ENCODE assay signal across 8 cellular contexts in the genomic region with DNA sequence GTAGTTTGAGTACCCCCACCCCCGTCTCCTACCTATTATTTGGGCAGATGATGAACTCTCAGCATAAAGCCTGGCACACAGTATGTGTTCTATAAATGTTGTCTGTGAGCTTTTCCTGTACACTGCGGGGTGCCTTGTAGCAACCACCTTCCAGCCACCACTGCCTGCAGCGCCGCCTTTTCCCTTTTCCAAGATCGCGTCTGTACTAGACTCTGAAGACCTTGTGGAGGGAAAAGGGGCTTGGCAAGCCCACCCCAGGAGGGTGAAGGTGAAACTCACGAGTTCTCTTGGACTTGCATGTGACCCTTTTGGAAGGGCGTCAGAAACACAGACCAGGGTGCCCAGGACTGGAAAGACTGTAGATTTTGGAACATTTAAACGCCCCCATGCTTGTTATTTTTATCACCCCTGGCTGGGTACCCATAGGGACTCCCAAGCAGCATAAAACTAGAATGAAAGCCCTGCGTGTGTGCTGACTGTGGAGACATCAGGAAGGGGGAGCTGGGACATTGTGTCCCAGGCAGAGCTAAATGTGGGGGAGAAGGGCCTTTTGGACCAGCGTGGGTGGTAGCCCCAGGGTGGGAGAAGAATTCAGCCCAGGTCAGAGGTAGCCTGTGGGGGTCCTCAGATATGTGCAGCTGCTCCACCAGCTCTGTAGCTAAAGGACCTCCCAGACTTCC. TPM values are rescaled to one million over a fixed set of nuclear protein-coding genes. Genes with fewer than 3 reads are reported as not detected.
DNase-seq lines count a peak whose midpoint lies in the region; ATAC-seq, FAIRE-seq and TF ChIP-seq lines count a peak whose summit lies in the region.

No MANE protein-coding gene starts in this region.

- peak overlapping the region; percentile 100 for H3K27ac Mint-ChIP-seq in activated CD4-positive, alpha-beta T cell treated with anti-CD3 and anti-CD28 coated beads, Interleukin-2, amount 10 ng/mL, durations not matched to agents 7 days and 5 days

- H3K9ac ChIP-seq in K562 (ENCODE audit: insufficient read depth in 1 of 2, low read depth in 2 of 2, low read length in 2 of 2) (peak overlapping the region; percentile 53 to 89), HepG2 (ENCODE audit: insufficient read depth, low read depth, low read length) (peak overlapping the region; percentile 52)

- intact Hi-C loops in K562 (cut with micrococcal nuclease) (loop anchor here (10.0 kb wide), 1 partner anchor 297 kb away; a partner anchor contains a TSS), HepG2 (cut with micrococcal nuclease; ENCODE audit: unreplicated experiment) (no loop called here)

- H3K4me1 Mint-ChIP-seq in activated CD4-positive, alpha-beta T cell treated with anti-CD3 and anti-CD28 coated beads, Interleukin-2, amount 10 ng/mL, durations not matched to agents 7 days and 5 days, result peaks cover 57% of the 10 kb centered on the region

- ATAC-seq in K562 (peak; percentile 3; the same call in 2 of the 3 replicates), HepG2 (0 out of 3 replicates have a peak, but pooled peaks have one; percentile 4), GM19397 (IDR thresholded peaks at IDR 0.05; ENCODE audit: unreplicated experiment) (no peak)

- no peak for DNase-seq in activated CD4-positive, alpha-beta T cell treated with anti-CD3 and anti-CD28 coated beads, Interleukin-2, amount 10 ng/mL, durations not matched to agents 7 days and 5 days
- no peak for DNase-seq in activated CD4-positive, alpha-beta T cell treated with anti-CD3 and anti-CD28 coated beads, Interleukin-2, amount 50 U/mL, for 48 hours
- DNase-seq in K562 (ENCODE audit: extremely low read depth in 1 of 4, low spot score in 3 of 4), result peak in 1 of 4 experiments; percentile 46
- no peak for DNase-seq in HepG2 (ENCODE audit: low spot score)
- DNase-seq in tibial nerve (ENCODE audit: low spot score in 2 of 2), result no peak
- no peak for DNase-seq in HPDE6-E6E7 (ENCODE audit: extremely low spot score)
- no peak for DNase-seq in COLO668 (lab: John Stamatoyannopoulos, UW; ENCODE audit: unreplicated experiment)

- 61% methylated on average over 11 of the region's 11 CpGs for WGBS in K562 (ENCODE audit: insufficient coverage, low coverage, missing lambda C conversion rate)
- WGBS in HepG2 (ENCODE audit: low lambda C conversion rate), result 91% methylated on average over 11 of the region's 11 CpGs
- WGBS in tibial nerve, 2 donors, result 48 to 51% methylated on average over 11 of the region's 11 CpGs

- no peaks in the 10 kb centered on the region for H3K79me2 ChIP-seq in K562 (ENCODE audit: control insufficient read depth, insufficient read depth, low read length)
- no peaks in the 10 kb centered on the region for H3K79me2 ChIP-seq in HepG2 (ENCODE audit: insufficient read depth, low read length)

- H3K27me3 ChIP-seq in K562 (ENCODE audit: control insufficient read depth in 2 of 2, insufficient read depth in 2 of 2, low read length in 2 of 2), result no peaks in the 10 kb centered on the region
- no peaks in the 10 kb centered on the region for H3K27me3 ChIP-seq in HepG2 (ENCODE audit: control insufficient read depth in 1 of 2, insufficient read depth in 2 of 2, low read length in 2 of 2)
- H3K27me3 ChIP-seq in tibial nerve, result no peaks in the 10 kb centered on the region

- BruUV-seq in K562 (replicated peaks; lab: Mats Ljungman, UMichigan), result no TSS peak
- no TSS peak for BruUV-seq in HepG2 (replicated peaks; lab: Mats Ljungman, UMichigan)

- CTCF ChIA-PET in activated CD4-positive, alpha-beta T cell treated with anti-CD3 and anti-CD28 coated beads, Interleukin-2, amount 10 ng/mL, durations not matched to agents 7 days and 5 days (lab: Charles Lee), result interaction anchor here (1.4 kb wide), 1 partner anchor 10 kb away, joined by 7 read pairs; no protein-coding TSS in a partner anchor
- CTCF ChIA-PET in K562 (lab: Yijun Ruan, JAX; ENCODE audit: low intra/inter-chr PET ratio) (no interaction called here), HepG2 (lab: Yijun Ruan, JAX; ENCODE audit: low intra/inter-chr PET ratio, low total read pairs) (no interaction called here)

- TF ChIP-seq POLR2A in K562 (conservative IDR thresholded peaks at IDR 0.05) (0 out of 2 replicates have a peak, but pooled peaks have one; percentile 2), HepG2 (IDR thresholded peaks at IDR 0.05; ENCODE audit: insufficient read depth in 1 of 2, low read depth in 2 of 2, low read length in 2 of 2) (no peak), tibial nerve (IDR thresholded peaks at IDR 0.05) (no peak)

- TF ChIP-seq CTCF in K562 (IDR thresholded peaks at IDR 0.05 in 2 of 3, conservative IDR thresholded peaks at IDR 0.05 in 1 of 3; ENCODE audit: insufficient read depth in 2 of 3, low read depth in 1 of 3, low read length in 3 of 3), result no peak
- TF ChIP-seq CTCF in HepG2 (CRISPR knock-in tag; IDR thresholded peaks at IDR 0.05), result no peak
- no peak for TF ChIP-seq CTCF in tibial nerve (IDR thresholded peaks at IDR 0.05)

- peak overlapping the region; percentile 82 for H3K4me3 Mint-ChIP-seq in activated CD4-positive, alpha-beta T cell treated with anti-CD3 and anti-CD28 coated beads, Interleukin-2, amount 10 ng/mL, durations not matched to agents 7 days and 5 days

- no peaks in the 10 kb centered on the region for H3K9me3 Mint-ChIP-seq in activated CD4-positive, alpha-beta T cell treated with anti-CD3 and anti-CD28 coated beads, Interleukin-2, amount 10 ng/mL, durations not matched to agents 7 days and 5 days

- peak overlapping the region; percentile 86 for H3K4me2 ChIP-seq in K562 (ENCODE audit: insufficient read depth, low read length)
- H3K4me2 ChIP-seq in HepG2 (ENCODE audit: low read depth, low read length), result peak overlapping the region; percentile 95

- TF ChIP-seq RAD21 in K562 (CRISPR knock-in tag; conservative IDR thresholded peaks at IDR 0.05 in 1 of 2, IDR thresholded peaks at IDR 0.05 in 1 of 2) (no peak), HepG2 (CRISPR knock-in tag; IDR thresholded peaks at IDR 0.05) (no peak)

- H3K4me3 ChIP-seq in K562 (peak overlapping the region; percentile 41), HepG2 (replicated peaks in 1 of 3; ENCODE audit: insufficient read depth in 1 of 3, low read depth in 2 of 3, low read length in 3 of 3) (peak overlapping the region; percentile 47 to 73 (median 58); a peak in 5 of 6 replicates), tibial nerve (peak overlapping the region; percentile 44 to 83 (median 74))

- H3K9me3 ChIP-seq in K562 (replicated peaks; ENCODE audit: control insufficient read depth, insufficient read depth, low read depth, low read length), result no peaks in the 10 kb centered on the region
- H3K9me3 ChIP-seq in HepG2 (ENCODE audit: low read length), result no peaks in the 10 kb centered on the region
- no peaks in the 10 kb centered on the region for H3K9me3 ChIP-seq in tibial nerve

- POLR2A ChIA-PET in activated CD4-positive, alpha-beta T cell treated with anti-CD3 and anti-CD28 coated beads, Interleukin-2, amount 10 ng/mL, durations not matched to agents 7 days and 5 days (lab: Charles Lee), result no interaction called here
- POLR2A ChIA-PET in K562 (lab: Yijun Ruan, JAX), result interaction anchor here (0.6 to 1.3 kb wide), 4 partner anchors 9 to 134 kb away, joined by 3 to 5 read pairs (median 4); no protein-coding TSS in a partner anchor
- POLR2A ChIA-PET in HepG2 (lab: Yijun Ruan, JAX), result interaction anchor here (1.3 kb wide), 1 partner anchor 117 kb away, joined by 3 read pairs; a partner anchor contains a TSS

- H3K27ac ChIP-seq in K562 (ENCODE audit: extremely low read depth, low read depth, low read length) (peak overlapping the region; percentile 61), HepG2 (ENCODE audit: extremely low read length, insufficient read depth, low read length) (no peak overlapping the region), tibial nerve (peak overlapping the region; percentile 70 to 91 (median 90))

- peak overlapping the region; percentile 93 for H2AFZ ChIP-seq in K562 (ENCODE audit: low read depth, low read length)
- peak overlapping the region; percentile 75 for H2AFZ ChIP-seq in HepG2 (ENCODE audit: low read length)

- H4K20me1 ChIP-seq in K562 (replicated peaks; ENCODE audit: control insufficient read depth, insufficient read depth, low read length), result no peaks in the 10 kb centered on the region
- no peaks in the 10 kb centered on the region for H4K20me1 ChIP-seq in HepG2 (ENCODE audit: insufficient read depth, low read length)

- FAIRE-seq in K562 (lab: Jason Lieb, UNC), result peak; percentile 55
- no peak for FAIRE-seq in HepG2 (lab: Jason Lieb, UNC)

- peaks cover 61% of the 10 kb centered on the region for H3K36me3 Mint-ChIP-seq in activated CD4-positive, alpha-beta T cell treated with anti-CD3 and anti-CD28 coated beads, Interleukin-2, amount 10 ng/mL, durations not matched to agents 7 days and 5 days (ENCODE audit: low read depth)

- no peaks in the 10 kb centered on the region for H3K27me3 Mint-ChIP-seq in activated CD4-positive, alpha-beta T cell treated with anti-CD3 and anti-CD28 coated beads, Interleukin-2, amount 10 ng/mL, durations not matched to agents 7 days and 5 days

- H3K4me1 ChIP-seq in K562 (replicated peaks in 1 of 2; ENCODE audit: control insufficient read depth in 2 of 2, insufficient read depth in 2 of 2, low read length in 2 of 2), result peaks cover 3 to 23% of the 10 kb centered on the region in 2 experiments; a peak in 4 of 5 replicates
- peaks cover 18% of the 10 kb centered on the region for H3K4me1 ChIP-seq in HepG2 (ENCODE audit: insufficient read depth, low read length)
- H3K4me1 ChIP-seq in tibial nerve, result peaks cover 0 to 27% (median 5%) of the 10 kb centered on the region in 4 donors

- H3K9me1 ChIP-seq in K562 (ENCODE audit: control insufficient read depth, insufficient read depth, low read length), result no peaks in the 10 kb centered on the region

- no peak for TF ChIP-seq EP300 in K562 (IDR thresholded peaks at IDR 0.05; ENCODE audit: low read length)
- TF ChIP-seq EP300 in HepG2 (IDR thresholded peaks at IDR 0.05; ENCODE audit: low read depth in 2 of 2, low read length in 2 of 2), result no peak
- no peak for TF ChIP-seq EP300 in HepG2 (CRISPR knock-in tag; IDR thresholded peaks at IDR 0.05; ENCODE audit: borderline replicate concordance)
- peak in 1 of 2 donors; percentile 67 for TF ChIP-seq EP300 in tibial nerve (IDR thresholded peaks at IDR 0.05)

- in situ Hi-C loops in K562 (cut with MboI) (no loop called here), HepG2 (cut with HindIII; ENCODE audit: extremely low pct_ligation_motif_present, low pct_unique_long_range_greater_than_20kb) (no loop called here)

- H3K36me3 ChIP-seq in K562 (ENCODE audit: control insufficient read depth, insufficient read depth, low read length), result peaks cover 33% of the 10 kb centered on the region; the same call in 2 of the 3 replicates
- H3K36me3 ChIP-seq in HepG2 (replicated peaks in 1 of 2; ENCODE audit: control insufficient read depth in 1 of 2, insufficient read depth in 2 of 2, low read length in 2 of 2), result peaks cover 20 to 21% of the 10 kb centered on the region in 2 experiments; a peak in 4 of 5 replicates
- peaks cover 4 to 36% (median 21%) of the 10 kb centered on the region in 3 donors for H3K36me3 ChIP-seq in tibial nerve

RNA-seq across cellular contexts. Expression of a gene that starts 8.3 kb away (rescaled TPM):
- 10 to 100 TPM; 69.2 to 77.6 TPM for total RNA-seq in activated CD4-positive, alpha-beta T cell treated with anti-CD3 and anti-CD28 coated beads, Interleukin-2, amount 10 ng/mL, durations not matched to agents 7 days and 5 days
- total RNA-seq in K562 (2011; cell fraction: chromatin; rRNA removed; ENCODE audit: low replicate concordance), result 5.4 and 22.3 TPM in 2 replicates
- total RNA-seq in K562 (2011; cell fraction: nucleolus; rRNA removed), result 18.4 and 20.8 TPM in 2 replicates
- 18.6 and 21.4 TPM in 2 replicates for total RNA-seq in K562 (2011; cell fraction: nucleoplasm; rRNA removed)
- 11.5 and 14.8 TPM in 2 replicates for total RNA-seq in K562 (2014; rRNA removed)
- total RNA-seq in K562 (2014; rRNA removed; fragmentation: Illumina TruSeq; extraction: Trizol), result 14.4 and 16.5 TPM in 2 replicates
- total RNA-seq in K562 (2015; rRNA removed; fragmentation: Illumina TruSeq; extraction: Trizol), result 24.6 and 26.0 TPM in 2 replicates
- total RNA-seq in K562 (2021), result 28.2 and 30.7 TPM in 2 replicates
- polyA plus RNA-seq in K562 (2011; rRNA removed), result 18.9 and 22.7 TPM in 2 replicates
- 27.6 and 36.1 TPM in 2 replicates for polyA plus RNA-seq in K562 (2011; cell fraction: cytosol; rRNA removed)
- 19.6 and 25.1 TPM in 2 replicates for polyA plus RNA-seq in K562 (2011; cell fraction: nucleus; rRNA removed)
- polyA plus RNA-seq in K562 (2012), result 23.7 and 26.4 TPM in 2 replicates
- 23.7 and 28.2 TPM in 2 replicates for polyA plus RNA-seq in K562 (2014; fragmentation: Illumina TruSeq; extraction: Trizol)
- polyA plus RNA-seq in K562 (2014; fragmentation: Nextera tagmentation; extraction: Ambion mirVana), result 1 to 10 TPM; 5.4 to 9.7 TPM
- 24.1 and 26.2 TPM in 2 replicates for polyA plus RNA-seq in K562 (2014; rRNA removed)
- polyA minus RNA-seq in K562 (2011; rRNA and poly(A)+ RNA removed), result 12.4 and 16.0 TPM in 2 replicates
- 16.0 and 18.0 TPM in 2 replicates for polyA minus RNA-seq in K562 (2011; cell fraction: cytosol; rRNA and poly(A)+ RNA removed)
- polyA minus RNA-seq in K562 (2011; cell fraction: nucleus; rRNA and poly(A)+ RNA removed), result 5.7 and 7.8 TPM in 2 replicates
- total RNA-seq in HepG2 (2016; rRNA removed; fragmentation: Illumina TruSeq; extraction: Trizol), result 23.8 and 25.9 TPM in 2 replicates
- 16.2 and 22.7 TPM in 2 replicates for total RNA-seq in HepG2 (2016; cell fraction: cytosol; rRNA removed; fragmentation: Illumina TruSeq; extraction: Trizol; ENCODE audit: low read depth)
- 24.2 and 26.8 TPM in 2 replicates for total RNA-seq in HepG2 (2016; cell fraction: insoluble cytoplasmic fraction; rRNA removed; fragmentation: Illumina TruSeq; extraction: Trizol)
- 40.6 and 46.1 TPM in 2 replicates for total RNA-seq in HepG2 (2016; cell fraction: membrane; rRNA removed; fragmentation: Illumina TruSeq; extraction: Trizol)
- total RNA-seq in HepG2 (2016; cell fraction: nucleus; rRNA removed; fragmentation: Illumina TruSeq; extraction: Trizol), result 11.2 and 14.0 TPM in 2 replicates
- 15.0 and 22.2 TPM in 2 replicates for polyA plus RNA-seq in HepG2 (2011; rRNA removed)
- polyA plus RNA-seq in HepG2 (2011; cell fraction: cytosol; rRNA removed), result 19.9 and 23.5 TPM in 2 replicates
- polyA plus RNA-seq in HepG2 (2011; cell fraction: nucleus; rRNA removed), result 13.5 and 15.1 TPM in 2 replicates
- polyA plus RNA-seq in HepG2 (2012), result 10.2 and 16.3 TPM in 2 replicates
- 21.1 and 27.3 TPM in 2 replicates for polyA plus RNA-seq in HepG2 (2016; cell fraction: cytosol; fragmentation: Illumina TruSeq; extraction: Trizol; ENCODE audit: low read depth)
- polyA plus RNA-seq in HepG2 (2016; cell fraction: insoluble cytoplasmic fraction; fragmentation: Illumina TruSeq; extraction: Trizol; ENCODE audit: low read depth), result 25.7 and 28.6 TPM in 2 replicates
- polyA plus RNA-seq in HepG2 (2016; cell fraction: membrane; fragmentation: Illumina TruSeq; extraction: Trizol; ENCODE audit: low read depth), result 36.0 and 39.7 TPM in 2 replicates
- 24.6 and 25.1 TPM in 2 replicates for polyA plus RNA-seq in HepG2 (2016; cell fraction: nucleus; fragmentation: Illumina TruSeq; extraction: Trizol; ENCODE audit: insufficient read depth, low read depth)
- polyA minus RNA-seq in HepG2 (2011; rRNA and poly(A)+ RNA removed; ENCODE audit: low replicate concordance), result 38.8 and 50.3 TPM in 2 replicates
- polyA minus RNA-seq in HepG2 (2011; cell fraction: cytosol; rRNA and poly(A)+ RNA removed), result 14.0 and 16.7 TPM in 2 replicates
- polyA minus RNA-seq in HepG2 (2011; cell fraction: nucleus; rRNA and poly(A)+ RNA removed), result 7.6 and 8.2 TPM in 2 replicates
- total RNA-seq in tibial nerve, result 10 to 100 TPM in 2 of 4 donors, 1 to 10 TPM in 2; 7.9 to 15.3 (median 10.1) TPM

RNA-seq across cellular contexts. Expression of a gene that starts 49.3 kb away (rescaled TPM):
- 10 to 100 TPM; 64.2 to 65.8 TPM for total RNA-seq in activated CD4-positive, alpha-beta T cell treated with anti-CD3 and anti-CD28 coated beads, Interleukin-2, amount 10 ng/mL, durations not matched to agents 7 days and 5 days
- total RNA-seq in K562 (2011; cell fraction: chromatin; rRNA removed; ENCODE audit: low replicate concordance), result 128 and 310 TPM in 2 replicates
- total RNA-seq in K562 (2011; cell fraction: nucleolus; rRNA removed), result 120 and 148 TPM in 2 replicates
- total RNA-seq in K562 (2011; cell fraction: nucleoplasm; rRNA removed), result 89.0 and 102 TPM in 2 replicates
- total RNA-seq in K562 (2014; rRNA removed), result 13.2 and 17.2 TPM in 2 replicates
- total RNA-seq in K562 (2014; rRNA removed; fragmentation: Illumina TruSeq; extraction: Trizol), result 4.9 and 7.0 TPM in 2 replicates
- 7.0 and 7.7 TPM in 2 replicates for total RNA-seq in K562 (2015; rRNA removed; fragmentation: Illumina TruSeq; extraction: Trizol)
- total RNA-seq in K562 (2021), result 31.2 and 35.7 TPM in 2 replicates
- polyA plus RNA-seq in K562 (2011; rRNA removed), result 14.7 and 22.4 TPM in 2 replicates
- polyA plus RNA-seq in K562 (2011; cell fraction: cytosol; rRNA removed), result 15.6 and 18.8 TPM in 2 replicates
- polyA plus RNA-seq in K562 (2011; cell fraction: nucleus; rRNA removed), result 187 and 251 TPM in 2 replicates
- polyA plus RNA-seq in K562 (2012), result 14.4 and 17.4 TPM in 2 replicates
- 20.5 and 22.0 TPM in 2 replicates for polyA plus RNA-seq in K562 (2014; fragmentation: Illumina TruSeq; extraction: Trizol)
- polyA plus RNA-seq in K562 (2014; fragmentation: Nextera tagmentation; extraction: Ambion mirVana), result under 1 TPM; 0.39 to 0.73 TPM
- polyA plus RNA-seq in K562 (2014; rRNA removed), result 20.9 and 23.7 TPM in 2 replicates
- polyA minus RNA-seq in K562 (2011; rRNA and poly(A)+ RNA removed), result 18.8 and 19.6 TPM in 2 replicates
- polyA minus RNA-seq in K562 (2011; cell fraction: cytosol; rRNA and poly(A)+ RNA removed), result 19.1 and 27.6 TPM in 2 replicates
- polyA minus RNA-seq in K562 (2011; cell fraction: nucleus; rRNA and poly(A)+ RNA removed), result 48.7 and 51.2 TPM in 2 replicates
- 3.4 and 3.8 TPM in 2 replicates for total RNA-seq in HepG2 (2016; rRNA removed; fragmentation: Illumina TruSeq; extraction: Trizol)
- 0.30 and 0.44 TPM in 2 replicates for total RNA-seq in HepG2 (2016; cell fraction: cytosol; rRNA removed; fragmentation: Illumina TruSeq; extraction: Trizol; ENCODE audit: low read depth)
- total RNA-seq in HepG2 (2016; cell fraction: insoluble cytoplasmic fraction; rRNA removed; fragmentation: Illumina TruSeq; extraction: Trizol), result 2.6 and 4.1 TPM in 2 replicates
- total RNA-seq in HepG2 (2016; cell fraction: membrane; rRNA removed; fragmentation: Illumina TruSeq; extraction: Trizol), result 1.5 and 1.7 TPM in 2 replicates
- 5.0 and 5.8 TPM in 2 replicates for total RNA-seq in HepG2 (2016; cell fraction: nucleus; rRNA removed; fragmentation: Illumina TruSeq; extraction: Trizol)
- 21.4 and 27.4 TPM in 2 replicates for polyA plus RNA-seq in HepG2 (2011; rRNA removed)
- polyA plus RNA-seq in HepG2 (2011; cell fraction: cytosol; rRNA removed), result 11.6 and 15.9 TPM in 2 replicates
- polyA plus RNA-seq in HepG2 (2011; cell fraction: nucleus; rRNA removed), result 175 and 242 TPM in 2 replicates
- polyA plus RNA-seq in HepG2 (2012), result 10.0 and 18.8 TPM in 2 replicates
- polyA plus RNA-seq in HepG2 (2016; cell fraction: cytosol; fragmentation: Illumina TruSeq; extraction: Trizol; ENCODE audit: low read depth), result 0.20 and 0.24 TPM in 2 replicates
- polyA plus RNA-seq in HepG2 (2016; cell fraction: insoluble cytoplasmic fraction; fragmentation: Illumina TruSeq; extraction: Trizol; ENCODE audit: low read depth), result 1.6 and 2.3 TPM in 2 replicates
- polyA plus RNA-seq in HepG2 (2016; cell fraction: membrane; fragmentation: Illumina TruSeq; extraction: Trizol; ENCODE audit: low read depth), result 0.54 and 0.78 TPM in 2 replicates
- 11.8 and 13.7 TPM in 2 replicates for polyA plus RNA-seq in HepG2 (2016; cell fraction: nucleus; fragmentation: Illumina TruSeq; extraction: Trizol; ENCODE audit: insufficient read depth, low read depth)
- 47.0 and 79.8 TPM in 2 replicates for polyA minus RNA-seq in HepG2 (2011; rRNA and poly(A)+ RNA removed; ENCODE audit: low replicate concordance)
- 20.4 and 20.8 TPM in 2 replicates for polyA minus RNA-seq in HepG2 (2011; cell fraction: cytosol; rRNA and poly(A)+ RNA removed)
- polyA minus RNA-seq in HepG2 (2011; cell fraction: nucleus; rRNA and poly(A)+ RNA removed), result 36.2 and 39.1 TPM in 2 replicates
- total RNA-seq in tibial nerve, result 100 to 1,000 TPM in 2 of 4 donors, 10 to 100 TPM in 2; 76.8 to 101 (median 93.9) TPM
